Comparison of ENCODE assay signal across 10 cellular contexts in genomic region chr15:82081904-82082810, GRCh38. TPM values are rescaled to one million over a fixed set of nuclear protein-coding genes. Genes with fewer than 3 reads are reported as not detected.
DNase-seq lines count a peak whose midpoint lies in the region; ATAC-seq, FAIRE-seq and TF ChIP-seq lines count a peak whose summit lies in the region.
"Had no signal": no experiment of that assay in that cellular context is flagged by ENCODE, and none has a peak within 500 bp of the region (broad histone marks: within the 10 kb centered on the region; RNA-seq: fewer than 3 reads in every experiment).

No MANE protein-coding gene starts in this region.

- peak; percentile 89 for FAIRE-seq in RCC 7860 (lab: Jason Lieb, UNC)

- CTCF ChIA-PET in activated CD4-positive, alpha-beta memory T cell treated with anti-CD3 and anti-CD28 coated beads for 36 hours (lab: Charles Lee): no interaction called here

- H3K27ac Mint-ChIP-seq in natural killer cell treated with Interleukin-12 subunit alpha and Interleukin-12 subunit beta and Interleukin-15 and Interleukin-18, amount 100 ng/mL, for 72 hours: no peak overlapping the region
- H3K27ac Mint-ChIP-seq in natural killer cell: no peak overlapping the region
- no peak overlapping the region for H3K27ac Mint-ChIP-seq in activated CD4-positive, alpha-beta memory T cell treated with anti-CD3 and anti-CD28 coated beads for 36 hours
- H3K27ac Mint-ChIP-seq: CD8-positive, alpha-beta T cell; immature natural killer cell had no signal

- intact Hi-C loops in natural killer cell (cut with micrococcal nuclease): no loop called here
- intact Hi-C loops in activated CD4-positive, alpha-beta memory T cell treated with anti-CD3 and anti-CD28 coated beads for 36 hours (cut with micrococcal nuclease): no loop called here

- H3K36me3 Mint-ChIP-seq in natural killer cell treated with Interleukin-12 subunit alpha and Interleukin-12 subunit beta and Interleukin-15 and Interleukin-18, amount 100 ng/mL, for 72 hours: no peaks in the 10 kb centered on the region
- H3K36me3 Mint-ChIP-seq in natural killer cell: no peaks in the 10 kb centered on the region
- H3K36me3 Mint-ChIP-seq in activated CD4-positive, alpha-beta memory T cell treated with anti-CD3 and anti-CD28 coated beads for 36 hours: no peaks in the 10 kb centered on the region
- H3K36me3 Mint-ChIP-seq: CD8-positive, alpha-beta T cell; immature natural killer cell had no signal

- TF ChIP-seq CTCF in natural killer cell (IDR thresholded peaks at IDR 0.05): no peak

- no peaks in the 10 kb centered on the region for H3K9me3 Mint-ChIP-seq in natural killer cell treated with Interleukin-12 subunit alpha and Interleukin-12 subunit beta and Interleukin-15 and Interleukin-18, amount 100 ng/mL, for 72 hours
- no peaks in the 10 kb centered on the region for H3K9me3 Mint-ChIP-seq in natural killer cell
- no peaks in the 10 kb centered on the region for H3K9me3 Mint-ChIP-seq in activated CD4-positive, alpha-beta memory T cell treated with anti-CD3 and anti-CD28 coated beads for 36 hours
- H3K9me3 Mint-ChIP-seq: CD8-positive, alpha-beta T cell; immature natural killer cell had no signal

- no peak for DNase-seq in natural killer cell treated with Interleukin-12 subunit alpha and Interleukin-12 subunit beta and Interleukin-15 and Interleukin-18, amount 100 ng/mL, for 72 hours (ENCODE audit: low spot score)
- no peak for DNase-seq in natural killer cell
- DNase-seq in RCC 7860 (ENCODE audit: low spot score): peak; percentile 94
- DNase-seq in fibroblast of peridontal ligament (ENCODE audit: extremely low read depth): peak; percentile 96
- no peak for DNase-seq in activated CD4-positive, alpha-beta memory T cell treated with anti-CD3 and anti-CD28 coated beads for 36 hours
- DNase-seq in stimulated activated naive CD4-positive, alpha-beta T cell treated with Interleukin-2 at 50 U/mL for 16 hours (lab: John Stamatoyannopoulos, UW): no peak
- DNase-seq: CD8-positive, alpha-beta T cell; immature natural killer cell had no signal

- peak; percentile 41 to 46 for ATAC-seq in natural killer cell treated with Interleukin-12 subunit alpha and Interleukin-12 subunit beta and Interleukin-15 and Interleukin-18, amount 100 ng/mL, for 72 hours
- ATAC-seq in natural killer cell (no peak), HG02938 (IDR thresholded peaks at IDR 0.05; ENCODE audit: unreplicated experiment) (no peak), GM19395 (IDR thresholded peaks at IDR 0.05; ENCODE audit: unreplicated experiment) (no peak)
- ATAC-seq: CD8-positive, alpha-beta T cell had no signal

- POLR2A ChIA-PET in activated CD4-positive, alpha-beta memory T cell treated with anti-CD3 and anti-CD28 coated beads for 36 hours (lab: Charles Lee): no interaction called here

- no peaks in the 10 kb centered on the region for H3K4me1 Mint-ChIP-seq in natural killer cell treated with Interleukin-12 subunit alpha and Interleukin-12 subunit beta and Interleukin-15 and Interleukin-18, amount 100 ng/mL, for 72 hours (ENCODE audit: low read depth in 2 of 2)
- no peaks in the 10 kb centered on the region for H3K4me1 Mint-ChIP-seq in natural killer cell
- H3K4me1 Mint-ChIP-seq in activated CD4-positive, alpha-beta memory T cell treated with anti-CD3 and anti-CD28 coated beads for 36 hours (ENCODE audit: low read depth): no peaks in the 10 kb centered on the region
- H3K4me1 Mint-ChIP-seq: immature natural killer cell had no signal

- H3K27me3 Mint-ChIP-seq in natural killer cell treated with Interleukin-12 subunit alpha and Interleukin-12 subunit beta and Interleukin-15 and Interleukin-18, amount 100 ng/mL, for 72 hours: peaks cover 10 to 42% of the 10 kb centered on the region in 2 donors
- peaks cover 2 to 9% of the 10 kb centered on the region in 2 donors for H3K27me3 Mint-ChIP-seq in natural killer cell (ENCODE audit: low read depth in 2 of 2)
- peaks cover 9% of the 10 kb centered on the region for H3K27me3 Mint-ChIP-seq in activated CD4-positive, alpha-beta memory T cell treated with anti-CD3 and anti-CD28 coated beads for 36 hours

- no peak overlapping the region for H3K4me3 Mint-ChIP-seq in natural killer cell treated with Interleukin-12 subunit alpha and Interleukin-12 subunit beta and Interleukin-15 and Interleukin-18, amount 100 ng/mL, for 72 hours
- no peak overlapping the region for H3K4me3 Mint-ChIP-seq in natural killer cell
- H3K4me3 Mint-ChIP-seq in activated CD4-positive, alpha-beta memory T cell treated with anti-CD3 and anti-CD28 coated beads for 36 hours: no peak overlapping the region
- H3K4me3 Mint-ChIP-seq: CD8-positive, alpha-beta T cell; immature natural killer cell had no signal

RNA-seq across cellular contexts. Expression of gene MEX3B, which starts 36.3 kb away (rescaled TPM):
- under 1 TPM; 0.67 to 0.83 TPM for total RNA-seq in natural killer cell treated with Interleukin-12 subunit alpha and Interleukin-12 subunit beta and Interleukin-15 and Interleukin-18, amount 100 ng/mL, for 72 hours
- 1 to 10 TPM; 1.4 to 2.4 (median 1.7) TPM for total RNA-seq in natural killer cell
- total RNA-seq in activated CD4-positive, alpha-beta memory T cell treated with anti-CD3 and anti-CD28 coated beads for 36 hours: under 1 TPM; 0.67 to 0.82 TPM

Comparison
In these comparisons a context has a peak if more than half of its experiments do, and no peak if none do; other contexts are left out.
1. ATAC-seq: peak in natural killer cell treated with Interleukin-12 subunit alpha and Interleukin-12 subunit beta and Interleukin-15 and Interleukin-18, amount 100 ng/mL, for 72 hours (2 of 2); none in natural killer cell (0 of 3), HG02938 (single experiment) and GM19395 (single experiment).
2. DNase-seq: peak in RCC 7860 (single experiment) and fibroblast of peridontal ligament (single experiment); none in natural killer cell treated with Interleukin-12 subunit alpha and Interleukin-12 subunit beta and Interleukin-15 and Interleukin-18, amount 100 ng/mL, for 72 hours (single experiment), natural killer cell (single experiment), activated CD4-positive, alpha-beta memory T cell treated with anti-CD3 and anti-CD28 coated beads for 36 hours (single experiment) and stimulated activated naive CD4-positive, alpha-beta T cell treated with Interleukin-2 at 50 U/mL for 16 hours (single experiment).